Comparison of ENCODE assay signal across 25 cellular contexts in genomic region chr18:74314759-74315463, GRCh38. TPM values are rescaled to one million over a fixed set of nuclear protein-coding genes. Genes with fewer than 3 reads are reported as not detected.
DNase-seq lines count a peak whose midpoint lies in the region; ATAC-seq, FAIRE-seq and TF ChIP-seq lines count a peak whose summit lies in the region.
"Had no signal": no experiment of that assay in that cellular context is flagged by ENCODE, and none has a peak within 500 bp of the region (broad histone marks: within the 10 kb centered on the region; RNA-seq: fewer than 3 reads in every experiment).

No MANE protein-coding gene starts in this region.

- no peak for FAIRE-seq in HepG2 (lab: Jason Lieb, UNC)

- H3K4me1 Mint-ChIP-seq in T-helper 2 cell treated with Interferon-gamma antibody and Interleukin-4, amounts not matched to agents 5 μg/mL and 100 μg/mL, for 36 hours (ENCODE audit: low read depth): no peaks in the 10 kb centered on the region

- TF ChIP-seq CTCF in HepG2 (CRISPR knock-in tag; IDR thresholded peaks at IDR 0.05) (no peak), right lobe of liver (IDR thresholded peaks at IDR 0.05) (no peak)

- WGBS in HepG2 (ENCODE audit: low lambda C conversion rate): 77% methylated on average over 22 of the region's 22 CpGs
- 87% methylated on average over 17 of the region's 22 CpGs for WGBS in right lobe of liver (ENCODE audit: insufficient coverage, low coverage, low lambda C conversion rate, missing lambda C conversion rate)

- TF ChIP-seq POLR2A in HepG2 (IDR thresholded peaks at IDR 0.05; ENCODE audit: insufficient read depth in 1 of 2, low read depth in 2 of 2, low read length in 2 of 2) (no peak), right lobe of liver (IDR thresholded peaks at IDR 0.05) (no peak)

- H3K4me3 ChIP-seq in HepG2 (replicated peaks in 1 of 3; ENCODE audit: insufficient read depth in 1 of 3, low read depth in 2 of 3, low read length in 3 of 3) (no peak overlapping the region), right lobe of liver (no peak overlapping the region)
- H3K4me3 ChIP-seq: BLaER1, MG63, PC-9 had no signal

- no peaks in the 10 kb centered on the region for H3K27me3 ChIP-seq in HepG2 (ENCODE audit: control insufficient read depth in 1 of 2, insufficient read depth in 2 of 2, low read length in 2 of 2)
- H3K27me3 ChIP-seq in right lobe of liver: no peaks in the 10 kb centered on the region
- H3K27me3 ChIP-seq: BLaER1, MG63 had no signal

- no peaks in the 10 kb centered on the region for H3K9me3 ChIP-seq in HepG2 (ENCODE audit: low read length)
- no peaks in the 10 kb centered on the region for H3K9me3 ChIP-seq in right lobe of liver
- H3K9me3 ChIP-seq: MG63 had no signal

- intact Hi-C loops in HepG2 (cut with micrococcal nuclease; ENCODE audit: unreplicated experiment): no loop called here
- intact Hi-C loops in right lobe of liver (cut with DNase I): no loop called here
- intact Hi-C loops in left ventricle myocardium superior (cut with micrococcal nuclease): no loop called here

- ATAC-seq in HepG2: no peak
- no peak for ATAC-seq in right lobe of liver
- ATAC-seq in left ventricle myocardium superior: peak; percentile 76
- ATAC-seq in HG02852 (IDR thresholded peaks at IDR 0.05; ENCODE audit: unreplicated experiment): no peak

- H3K27me3 Mint-ChIP-seq in T-helper 2 cell treated with Interferon-gamma antibody and Interleukin-4, amounts not matched to agents 5 μg/mL and 100 μg/mL, for 36 hours (ENCODE audit: low read depth): peaks cover 24% of the 10 kb centered on the region

- TF ChIP-seq RAD21 in HepG2 (CRISPR knock-in tag; IDR thresholded peaks at IDR 0.05): no peak

- peak overlapping the region; percentile 7 for H3K27ac Mint-ChIP-seq in T-helper 2 cell treated with Interferon-gamma antibody and Interleukin-4, amounts not matched to agents 5 μg/mL and 100 μg/mL, for 36 hours

- H3K36me3 ChIP-seq in HepG2 (replicated peaks in 1 of 2; ENCODE audit: control insufficient read depth in 1 of 2, insufficient read depth in 2 of 2, low read length in 2 of 2): no peaks in the 10 kb centered on the region
- no peaks in the 10 kb centered on the region for H3K36me3 ChIP-seq in right lobe of liver
- H3K36me3 ChIP-seq: BLaER1, MG63 had no signal

- BruUV-seq in HepG2 (replicated peaks; lab: Mats Ljungman, UMichigan): no TSS peak

- H3K79me2 ChIP-seq in HepG2 (ENCODE audit: insufficient read depth, low read length): no peaks in the 10 kb centered on the region

- H3K4me1 ChIP-seq in HepG2 (ENCODE audit: insufficient read depth, low read length) (peaks cover 30% of the 10 kb centered on the region), right lobe of liver (peaks cover 0 to 12% (median 2%) of the 10 kb centered on the region in 4 donors)
- H3K4me1 ChIP-seq: BLaER1 had no signal

- CTCF ChIA-PET in HepG2 (lab: Yijun Ruan, JAX; ENCODE audit: low intra/inter-chr PET ratio, low total read pairs): no interaction called here

- H3K9me3 Mint-ChIP-seq in T-helper 2 cell treated with Interferon-gamma antibody and Interleukin-4, amounts not matched to agents 5 μg/mL and 100 μg/mL, for 36 hours: no peaks in the 10 kb centered on the region

- in situ Hi-C loops in HepG2 (cut with HindIII; ENCODE audit: extremely low pct_ligation_motif_present, low pct_unique_long_range_greater_than_20kb): no loop called here

- no peaks in the 10 kb centered on the region for H4K20me1 ChIP-seq in HepG2 (ENCODE audit: insufficient read depth, low read length)
- H4K20me1 ChIP-seq: BLaER1 had no signal

- no peak overlapping the region for H3K4me3 Mint-ChIP-seq in T-helper 2 cell treated with Interferon-gamma antibody and Interleukin-4, amounts not matched to agents 5 μg/mL and 100 μg/mL, for 36 hours
- H3K4me3 Mint-ChIP-seq: CD4-positive, CD25-positive, alpha-beta regulatory T cell had no signal

- DNase-seq in T-helper 2 cell treated with Interferon-gamma antibody and Interleukin-4, amounts not matched to agents 5 μg/mL and 100 μg/mL, for 36 hours (ENCODE audit: low spot score): no peak
- DNase-seq in T-helper 2 cell: no peak
- no peak for DNase-seq in HepG2 (ENCODE audit: low spot score)
- DNase-seq in right lobe of liver: no peak
- DNase-seq in left ventricle myocardium superior: peak; percentile 52
- no peak for DNase-seq in cerebellum (ENCODE audit: low spot score)
- DNase-seq: CD4-positive, CD25-positive, alpha-beta regulatory T cell; H7; KG1; MG63; NCI-H1105 treated with DMSO at 0.1 percent for 48 hours; NCI-H146; NCI-H1930; NCI-H2107; NCI-H748 treated with DMSO at 0.1 percent for 48 hours; NK-92 treated with Interleukin-12 subunit alpha and Interleukin-12 subunit beta, amount 100 ng/mL, for 24 hours; SHP77 had no signal

- H3K4me2 ChIP-seq in HepG2 (ENCODE audit: low read depth, low read length): no peak overlapping the region
- H3K4me2 ChIP-seq: BLaER1, PC-9 had no signal

- H3K9ac ChIP-seq in HepG2 (ENCODE audit: insufficient read depth, low read depth, low read length): no peak overlapping the region
- H3K9ac ChIP-seq: BLaER1 had no signal

- H3K27ac ChIP-seq in HepG2 (ENCODE audit: extremely low read length, insufficient read depth, low read length): no peak overlapping the region
- no peak overlapping the region for H3K27ac ChIP-seq in right lobe of liver
- H3K27ac ChIP-seq: BLaER1, PC-9 had no signal

- H3K36me3 Mint-ChIP-seq in T-helper 2 cell treated with Interferon-gamma antibody and Interleukin-4, amounts not matched to agents 5 μg/mL and 100 μg/mL, for 36 hours (ENCODE audit: low read depth): no peaks in the 10 kb centered on the region
- H3K36me3 Mint-ChIP-seq: CD4-positive, CD25-positive, alpha-beta regulatory T cell had no signal

- peak overlapping the region; percentile 45 for H2AFZ ChIP-seq in HepG2 (ENCODE audit: low read length)
- H2AFZ ChIP-seq: PC-9 had no signal

- TF ChIP-seq EP300 in HepG2 (IDR thresholded peaks at IDR 0.05; ENCODE audit: low read depth in 2 of 2, low read length in 2 of 2): no peak
- TF ChIP-seq EP300 in HepG2 (CRISPR knock-in tag; IDR thresholded peaks at IDR 0.05; ENCODE audit: borderline replicate concordance): no peak

- POLR2A ChIA-PET in HepG2 (lab: Yijun Ruan, JAX): no interaction called here

RNA-seq across cellular contexts. Expression of gene C18orf63, which starts 0.7 kb away (rescaled TPM):
- total RNA-seq in HepG2 (2016; rRNA removed; fragmentation: Illumina TruSeq; extraction: Trizol) (not detected in 2 replicates), right lobe of liver (not detected), left ventricle myocardium superior (not detected), cerebellum (not detected)
- not detected in 2 replicates for total RNA-seq in HepG2 (2016; cell fraction: cytosol; rRNA removed; fragmentation: Illumina TruSeq; extraction: Trizol; ENCODE audit: low read depth)
- not detected in 2 replicates for total RNA-seq in HepG2 (2016; cell fraction: insoluble cytoplasmic fraction; rRNA removed; fragmentation: Illumina TruSeq; extraction: Trizol)
- total RNA-seq in HepG2 (2016; cell fraction: membrane; rRNA removed; fragmentation: Illumina TruSeq; extraction: Trizol): not detected in 2 replicates
- not detected in 2 replicates for total RNA-seq in HepG2 (2016; cell fraction: nucleus; rRNA removed; fragmentation: Illumina TruSeq; extraction: Trizol)
- 0.01 TPM in 1 of 2 replicates, not detected in the other for polyA plus RNA-seq in HepG2 (2011; rRNA removed)
- not detected in 2 replicates for polyA plus RNA-seq in HepG2 (2011; cell fraction: cytosol; rRNA removed)
- polyA plus RNA-seq in HepG2 (2011; cell fraction: nucleus; rRNA removed): not detected in 2 replicates
- not detected in 2 replicates for polyA plus RNA-seq in HepG2 (2012)
- not detected in 2 replicates for polyA plus RNA-seq in HepG2 (2016; cell fraction: cytosol; fragmentation: Illumina TruSeq; extraction: Trizol; ENCODE audit: low read depth)
- polyA plus RNA-seq in HepG2 (2016; cell fraction: insoluble cytoplasmic fraction; fragmentation: Illumina TruSeq; extraction: Trizol; ENCODE audit: low read depth): not detected in 2 replicates
- polyA plus RNA-seq in HepG2 (2016; cell fraction: membrane; fragmentation: Illumina TruSeq; extraction: Trizol; ENCODE audit: low read depth): not detected in 2 replicates
- not detected in 2 replicates for polyA plus RNA-seq in HepG2 (2016; cell fraction: nucleus; fragmentation: Illumina TruSeq; extraction: Trizol; ENCODE audit: insufficient read depth, low read depth)
- not detected in 2 replicates for polyA minus RNA-seq in HepG2 (2011; rRNA and poly(A)+ RNA removed; ENCODE audit: low replicate concordance)
- polyA minus RNA-seq in HepG2 (2011; cell fraction: cytosol; rRNA and poly(A)+ RNA removed): not detected in 2 replicates
- polyA minus RNA-seq in HepG2 (2011; cell fraction: nucleus; rRNA and poly(A)+ RNA removed): not detected in 2 replicates
- total RNA-seq: A172; CD4-positive, CD25-positive, alpha-beta regulatory T cell; H7; HT1080; PC-9; RPMI7951; SK-MEL-5 had no signal
- polyA plus RNA-seq: AG04450; CD4-positive, CD25-positive, alpha-beta regulatory T cell had no signal

RNA-seq across cellular contexts. Expression of gene CYB5A, which starts 23.1 kb away (rescaled TPM):
- total RNA-seq in HepG2 (2016; rRNA removed; fragmentation: Illumina TruSeq; extraction: Trizol) (356 and 411 TPM in 2 replicates), right lobe of liver (1,000 to 10,000 TPM in 2 of 6 experiments, 100 to 1,000 TPM in 4; 817 to 1,434 (median 907) TPM), left ventricle myocardium superior (103 TPM), cerebellum (18.0 TPM)
- total RNA-seq in HepG2 (2016; cell fraction: cytosol; rRNA removed; fragmentation: Illumina TruSeq; extraction: Trizol; ENCODE audit: low read depth): 374 and 466 TPM in 2 replicates
- total RNA-seq in HepG2 (2016; cell fraction: insoluble cytoplasmic fraction; rRNA removed; fragmentation: Illumina TruSeq; extraction: Trizol): 373 and 443 TPM in 2 replicates
- 360 and 432 TPM in 2 replicates for total RNA-seq in HepG2 (2016; cell fraction: membrane; rRNA removed; fragmentation: Illumina TruSeq; extraction: Trizol)
- total RNA-seq in HepG2 (2016; cell fraction: nucleus; rRNA removed; fragmentation: Illumina TruSeq; extraction: Trizol): 129 and 140 TPM in 2 replicates
- polyA plus RNA-seq in HepG2 (2011; rRNA removed): 215 and 233 TPM in 2 replicates
- 375 and 416 TPM in 2 replicates for polyA plus RNA-seq in HepG2 (2011; cell fraction: cytosol; rRNA removed)
- polyA plus RNA-seq in HepG2 (2011; cell fraction: nucleus; rRNA removed): 94.1 and 130 TPM in 2 replicates
- 216 and 218 TPM in 2 replicates for polyA plus RNA-seq in HepG2 (2012)
- 479 and 611 TPM in 2 replicates for polyA plus RNA-seq in HepG2 (2016; cell fraction: cytosol; fragmentation: Illumina TruSeq; extraction: Trizol; ENCODE audit: low read depth)
- 473 and 479 TPM in 2 replicates for polyA plus RNA-seq in HepG2 (2016; cell fraction: insoluble cytoplasmic fraction; fragmentation: Illumina TruSeq; extraction: Trizol; ENCODE audit: low read depth)
- 378 and 460 TPM in 2 replicates for polyA plus RNA-seq in HepG2 (2016; cell fraction: membrane; fragmentation: Illumina TruSeq; extraction: Trizol; ENCODE audit: low read depth)
- 240 and 246 TPM in 2 replicates for polyA plus RNA-seq in HepG2 (2016; cell fraction: nucleus; fragmentation: Illumina TruSeq; extraction: Trizol; ENCODE audit: insufficient read depth, low read depth)
- 0.14 and 63.3 TPM in 2 replicates for polyA minus RNA-seq in HepG2 (2011; rRNA and poly(A)+ RNA removed; ENCODE audit: low replicate concordance)
- 74.5 and 95.0 TPM in 2 replicates for polyA minus RNA-seq in HepG2 (2011; cell fraction: cytosol; rRNA and poly(A)+ RNA removed)
- 40.4 and 58.9 TPM in 2 replicates for polyA minus RNA-seq in HepG2 (2011; cell fraction: nucleus; rRNA and poly(A)+ RNA removed)
